20 cellular contexts compared by ENCODE assay signal in genomic region chr12:93798752-93799151, GRCh38.
DNase-seq lines count a peak whose midpoint lies in the region; ATAC-seq and TF ChIP-seq lines count a peak whose summit lies in the region.
"Had no signal": no experiment of that assay in that cellular context is flagged by ENCODE, and none has a peak within 500 bp of the region (broad histone marks: within the 10 kb centered on the region; RNA-seq: fewer than 3 reads in every experiment).

No MANE protein-coding gene starts in this region.

- no peaks in the 10 kb centered on the region for H3K9me3 ChIP-seq in RWPE2 (ENCODE audit: severe bottlenecking)
- no peaks in the 10 kb centered on the region for H3K9me3 ChIP-seq in parathyroid adenoma (ENCODE audit: control insufficient read depth, low read length)
- H3K9me3 ChIP-seq: A549 had no signal

- peaks cover 23% of the 10 kb centered on the region for H3K4me1 Mint-ChIP-seq in activated CD4-positive, alpha-beta T cell treated with anti-CD3 and anti-CD28 coated beads for 36 hours
- peaks cover 44% of the 10 kb centered on the region for H3K4me1 Mint-ChIP-seq in HFFc6 (ENCODE audit: low read depth)

- no peak for ATAC-seq in activated CD4-positive, alpha-beta T cell treated with anti-CD3 and anti-CD28 coated beads for 36 hours
- ATAC-seq in RWPE2 (ENCODE audit: low read depth) = no peak
- ATAC-seq: A549, Panc1 had no signal

- H3K79me2 ChIP-seq in parathyroid adenoma = peaks cover 9% of the 10 kb centered on the region

- H3K36me3 ChIP-seq in RWPE2 (ENCODE audit: low read depth) (no peaks in the 10 kb centered on the region), parathyroid adenoma (ENCODE audit: control insufficient read depth, insufficient read depth, low read length) (no peaks in the 10 kb centered on the region)

- H3K27me3 Mint-ChIP-seq in activated CD4-positive, alpha-beta T cell treated with anti-CD3 and anti-CD28 coated beads for 36 hours = no peaks in the 10 kb centered on the region
- H3K27me3 Mint-ChIP-seq in HFFc6 (ENCODE audit: insufficient read depth) = no peaks in the 10 kb centered on the region

- no peak overlapping the region for H3K4me3 ChIP-seq in RWPE2 (ENCODE audit: severe bottlenecking)
- no peak overlapping the region for H3K4me3 ChIP-seq in parathyroid adenoma (ENCODE audit: low read depth, low read length)
- H3K4me3 ChIP-seq: A549, SK-N-MC had no signal

- H2AFZ ChIP-seq in parathyroid adenoma = no peak overlapping the region

- H3K27me3 ChIP-seq in RWPE2 (ENCODE audit: insufficient read depth, poor library complexity, severe bottlenecking) (no peaks in the 10 kb centered on the region), parathyroid adenoma (ENCODE audit: control insufficient read depth, insufficient read depth, low read length) (no peaks in the 10 kb centered on the region)

- peak overlapping the region; percentile 79 for H3K27ac ChIP-seq in RWPE2 (ENCODE audit: poor library complexity, severe bottlenecking)
- peak overlapping the region; percentile 42 for H3K27ac ChIP-seq in parathyroid adenoma
- H3K27ac ChIP-seq: C4-2B, SK-N-MC had no signal

- DNase-seq in activated CD4-positive, alpha-beta T cell treated with anti-CD3 and anti-CD28 coated beads for 36 hours = no peak
- DNase-seq in activated CD4-positive, alpha-beta T cell treated with anti-CD3 and anti-CD28 coated beads for 4 hours = no peak
- DNase-seq in HFFc6 = no peak
- DNase-seq in RWPE2 (ENCODE audit: low spot score) = no peak
- no peak for DNase-seq in cerebellar cortex (ENCODE audit: low spot score)
- no peak for DNase-seq in NCI-H2081 treated with DMSO at 0.1 percent for 48 hours (lab: John Stamatoyannopoulos, UW)
- no peak for DNase-seq in UCSD-AML1 (lab: John Stamatoyannopoulos, UW; ENCODE audit: unreplicated experiment)
- DNase-seq: GDM1, GOT3, KG1, MM.1S, NCI-H1105, NCI-H1694, NCI-H524, Right ventricle myocardium superior had no signal

- peak overlapping the region; percentile 20 for H3K27ac Mint-ChIP-seq in activated CD4-positive, alpha-beta T cell treated with anti-CD3 and anti-CD28 coated beads for 36 hours
- H3K27ac Mint-ChIP-seq in HFFc6 = peak overlapping the region; percentile 42

- no peaks in the 10 kb centered on the region for H3K9me3 Mint-ChIP-seq in activated CD4-positive, alpha-beta T cell treated with anti-CD3 and anti-CD28 coated beads for 36 hours (ENCODE audit: low read depth)
- no peaks in the 10 kb centered on the region for H3K9me3 Mint-ChIP-seq in HFFc6

- no peak overlapping the region for H3K9ac ChIP-seq in parathyroid adenoma

- no peak overlapping the region for H3K4me3 Mint-ChIP-seq in activated CD4-positive, alpha-beta T cell treated with anti-CD3 and anti-CD28 coated beads for 36 hours
- no peak overlapping the region for H3K4me3 Mint-ChIP-seq in HFFc6

- intact Hi-C loops in activated CD4-positive, alpha-beta T cell treated with anti-CD3 and anti-CD28 coated beads for 36 hours (cut with DNase I, micrococcal nuclease) = no loop called here

- peaks cover 8% of the 10 kb centered on the region for H3K36me3 Mint-ChIP-seq in activated CD4-positive, alpha-beta T cell treated with anti-CD3 and anti-CD28 coated beads for 36 hours (ENCODE audit: low read depth)
- H3K36me3 Mint-ChIP-seq in HFFc6 (ENCODE audit: low read depth) = no peaks in the 10 kb centered on the region; the same call in 1 of the 2 replicates

- CTCF ChIA-PET in activated CD4-positive, alpha-beta T cell treated with anti-CD3 and anti-CD28 coated beads for 36 hours (lab: Charles Lee) = no interaction called here

- POLR2A ChIA-PET in activated CD4-positive, alpha-beta T cell treated with anti-CD3 and anti-CD28 coated beads for 36 hours (lab: Charles Lee) = no interaction called here

- H3K4me2 ChIP-seq in parathyroid adenoma (ENCODE audit: low read length) = no peak overlapping the region
- H3K4me2 ChIP-seq: A549 had no signal

- no peak for TF ChIP-seq CTCF in HFFc6 (IDR thresholded peaks at IDR 0.05)
- TF ChIP-seq CTCF in RWPE2 (IDR thresholded peaks at IDR 0.05; ENCODE audit: poor library complexity, severe bottlenecking) = no peak
- TF ChIP-seq CTCF in parathyroid adenoma (IDR thresholded peaks at IDR 0.05) = no peak

- H3K4me1 ChIP-seq in RWPE2 (ENCODE audit: insufficient read depth, poor library complexity, severe bottlenecking) (peaks cover 25% of the 10 kb centered on the region), parathyroid adenoma (peaks cover 74% of the 10 kb centered on the region)
- H3K4me1 ChIP-seq: A549 had no signal
